ENCODE assay signal across 8 cellular contexts in genomic region chr2:131104487-131105155, GRCh38. TPM values are rescaled to one million over a fixed set of nuclear protein-coding genes. Genes with fewer than 3 reads are reported as not detected.
A peak's percentile ranks its signal among the peaks of the same experiment; 100 is the strongest.
DNase-seq lines count a peak whose midpoint lies in the region; ATAC-seq and TF ChIP-seq lines count a peak whose summit lies in the region.

No MANE protein-coding gene starts in this region.

- in situ Hi-C loops in KBM-7 (cut with MboI; ENCODE audit: low pct_unique_long_range_greater_than_20kb, low sequenced_read_pairs) = no loop called here

- H3K36me3 Mint-ChIP-seq in activated naive CD8-positive, alpha-beta T cell treated with anti-CD3 and anti-CD28 coated beads, Interleukin-2, amount 50 U/mL, for 24 hours (ENCODE audit: low read depth) = peaks cover 16% of the 10 kb centered on the region

- peak; percentile 78 for ATAC-seq in activated naive CD8-positive, alpha-beta T cell treated with anti-CD3 and anti-CD28 coated beads, Interleukin-2, amount 50 U/mL, for 24 hours

- H3K27me3 Mint-ChIP-seq in activated naive CD8-positive, alpha-beta T cell treated with anti-CD3 and anti-CD28 coated beads, Interleukin-2, amount 50 U/mL, for 24 hours = no peaks in the 10 kb centered on the region

- H3K4me1 ChIP-seq in SJSA1 (replicated peaks) (peaks cover 28% of the 10 kb centered on the region), right atrium auricular region (peaks cover 0 to 24% of the 10 kb centered on the region in 2 donors)

- H3K27me3 ChIP-seq in H7 (ENCODE audit: control insufficient read depth, insufficient read depth, low read length) = no peaks in the 10 kb centered on the region
- H3K27me3 ChIP-seq in SJSA1 (replicated peaks) = no peaks in the 10 kb centered on the region
- no peaks in the 10 kb centered on the region for H3K27me3 ChIP-seq in right atrium auricular region

- peak overlapping the region; percentile 96 for H3K27ac Mint-ChIP-seq in activated naive CD8-positive, alpha-beta T cell treated with anti-CD3 and anti-CD28 coated beads, Interleukin-2, amount 50 U/mL, for 24 hours

- H3K36me3 ChIP-seq in H7 (replicated peaks; ENCODE audit: control insufficient read depth, insufficient read depth, low read length) (no peaks in the 10 kb centered on the region), SJSA1 (peaks cover 16% of the 10 kb centered on the region; the same call in 1 of the 2 replicates), right atrium auricular region (no peaks in the 10 kb centered on the region)

- H3K9me3 ChIP-seq in SJSA1 (replicated peaks) (no peaks in the 10 kb centered on the region), right atrium auricular region (no peaks in the 10 kb centered on the region)

- DNase-seq in H7 = no peak
- DNase-seq in LHCN-M2 (ENCODE audit: low read depth) = peak; percentile 85
- DNase-seq in SJSA1 (ENCODE audit: low read depth in 1 of 2, low spot score in 2 of 2) = peak; percentile 49 to 68
- peak; percentile 37 for DNase-seq in activated naive CD8-positive, alpha-beta T cell treated with anti-CD3 and anti-CD28 coated beads, Interleukin-2, amount 50 U/mL, for 24 hours
- peak; percentile 79 for DNase-seq in right atrium auricular region (ENCODE audit: low spot score)
- no peak for DNase-seq in retinal pigment epithelial cell (ENCODE audit: low read depth)
- DNase-seq in KBM-7 = no peak

- H3K4me3 Mint-ChIP-seq in activated naive CD8-positive, alpha-beta T cell treated with anti-CD3 and anti-CD28 coated beads, Interleukin-2, amount 50 U/mL, for 24 hours = peak overlapping the region; percentile 93

- TF ChIP-seq CTCF in right atrium auricular region (IDR thresholded peaks at IDR 0.05) = no peak
- no peak for TF ChIP-seq CTCF in retinal pigment epithelial cell (conservative IDR thresholded peaks at IDR 0.05; ENCODE audit: low read depth, low read length)

- H3K27ac ChIP-seq in SJSA1 (peak overlapping the region; percentile 65), right atrium auricular region (peak overlapping the region; percentile 94 to 95)

- H3K9me3 Mint-ChIP-seq in activated naive CD8-positive, alpha-beta T cell treated with anti-CD3 and anti-CD28 coated beads, Interleukin-2, amount 50 U/mL, for 24 hours = no peaks in the 10 kb centered on the region

- H3K4me1 Mint-ChIP-seq in activated naive CD8-positive, alpha-beta T cell treated with anti-CD3 and anti-CD28 coated beads, Interleukin-2, amount 50 U/mL, for 24 hours = peaks cover 48% of the 10 kb centered on the region

- peak overlapping the region; percentile 97 for H3K4me3 ChIP-seq in GM08714 (ENCODE audit: low read length)
- peak overlapping the region; percentile 93 for H3K4me3 ChIP-seq in H7 (ENCODE audit: insufficient read depth, low read depth, low read length)
- peak overlapping the region; percentile 59 for H3K4me3 ChIP-seq in SJSA1
- peak overlapping the region; percentile 75 to 91 for H3K4me3 ChIP-seq in right atrium auricular region
- peak overlapping the region; percentile 94 for H3K4me3 ChIP-seq in retinal pigment epithelial cell (ENCODE audit: low read length)

RNA-seq across cellular contexts. Expression of gene PLEKHB2, which starts 0.5 kb away (rescaled TPM):
- 82.4 and 89.1 TPM in 2 replicates for total RNA-seq in H7 (2014; rRNA removed; shearing (Covaris generic))
- total RNA-seq in LHCN-M2 (2014; rRNA removed) = 134 and 140 TPM in 2 replicates
- 89.3 TPM for polyA plus RNA-seq in LHCN-M2 (2012)
- 96.6 and 119 TPM in 2 replicates for total RNA-seq in SJSA1 (2014; rRNA removed; shearing (Covaris generic))
- 10 to 100 TPM; 40.5 to 44.8 TPM for total RNA-seq in right atrium auricular region

RNA-seq across cellular contexts. Expression of gene FAM168B, which starts 11.4 kb away (rescaled TPM):
- total RNA-seq in H7 (2014; rRNA removed; shearing (Covaris generic)) = 57.6 and 73.6 TPM in 2 replicates
- total RNA-seq in LHCN-M2 (2014; rRNA removed) (108 and 124 TPM in 2 replicates), right atrium auricular region (100 to 1,000 TPM in 1 of 2 donors, 10 to 100 TPM in 1; 97.8 to 124 TPM)
- 48.7 TPM for polyA plus RNA-seq in LHCN-M2 (2012)
- total RNA-seq in SJSA1 (2014; rRNA removed; shearing (Covaris generic)) = 119 and 138 TPM in 2 replicates

Comparison
In these comparisons a context has a peak if more than half of its experiments do, and no peak if none do; other contexts are left out.
1. DNase-seq: peak in LHCN-M2 (single experiment), SJSA1 (2 of 2), activated naive CD8-positive, alpha-beta T cell treated with anti-CD3 and anti-CD28 coated beads, Interleukin-2, amount 50 U/mL, for 24 hours (single experiment) and right atrium auricular region (single experiment); none in H7 (single experiment), retinal pigment epithelial cell (single experiment) and KBM-7 (single experiment).
2. Peak in every context shown above with its lines, with median percentiles within 50 percentile points of each other: H3K4me3 ChIP-seq.